In the genomic region with DNA sequence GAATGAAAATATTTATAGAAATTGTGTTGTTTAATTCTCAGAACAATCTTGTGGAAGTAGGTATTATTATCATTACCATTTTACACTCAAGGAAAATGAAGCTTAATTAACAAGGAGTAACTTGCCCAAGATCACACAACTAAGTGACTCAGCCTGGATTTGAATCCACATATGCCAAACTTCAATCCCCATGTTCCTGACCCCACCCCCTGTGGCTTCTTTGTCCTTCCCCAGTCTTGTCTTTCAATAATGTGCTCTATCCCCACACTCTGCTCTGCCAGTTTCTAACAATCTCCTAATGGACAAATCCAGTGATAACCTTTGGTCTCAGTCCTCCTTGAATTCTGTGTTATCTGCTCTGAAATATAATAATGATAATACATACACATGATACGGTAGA, we compare ENCODE assay signal across 30 cellular contexts.
"Had no signal": no experiment of that assay in that cellular context is flagged by ENCODE, and none has a peak within 500 bp of the region (broad histone marks: within the 10 kb centered on the region; RNA-seq: fewer than 3 reads in every experiment).

No MANE protein-coding gene starts in this region.

- H3K36me3 ChIP-seq: left lung, pancreas, prostate gland, stomach, thyroid gland, transverse colon, upper lobe of left lung, vagina had no signal

- ATAC-seq: left colon; left lung; mucosa of descending colon; naive thymus-derived CD4-positive, alpha-beta T cell; natural killer cell treated with Interleukin-12 subunit alpha and Interleukin-12 subunit beta and Interleukin-15 and Interleukin-18, amount 100 ng/mL, for 72 hours; pancreas; right cardiac atrium; sciatic nerve; stimulated activated naive B cell treated with anti-CD40 and anti-IgM and Interleukin-4, amounts not matched to agents 10 μg/mL and 1 μg/mL and 100 μg/mL, for 72 hours; stimulated activated naive CD8-positive, alpha-beta T cell treated with anti-CD3 and anti-CD28 coated beads, Interleukin-15, Interleukin-2, amounts not matched to agents 100 U/mL and 50 U/mL, for 24 hours had no signal

- H3K27ac ChIP-seq: left lung, pancreas, prostate gland, skin epidermis, stomach, testis, thyroid gland, transverse colon, upper lobe of left lung, vagina had no signal

- DNase-seq: immature natural killer cell; kidney; left colon; left lung; midbrain; mucosa of descending colon; naive thymus-derived CD4-positive, alpha-beta T cell; nucleus accumbens; pancreas; posterior cingulate gyrus; retina; right cardiac atrium; stimulated activated CD4-positive, alpha-beta T cell treated with anti-CD3 and anti-CD28 coated beads, Interleukin-12 subunit alpha, Interleukin-12 subunit beta, amount 100 ng/mL, for 4 hours; stimulated activated CD4-positive, alpha-beta T cell treated with anti-CD3 and anti-CD28 coated beads, Interleukin-15, amount 100 ng/mL, for 24 hours; stimulated activated CD4-positive, alpha-beta T cell treated with anti-CD3 and anti-CD28 coated beads, Interleukin-2, amount 100 ng/mL, for 24 hours; stimulated activated CD4-positive, alpha-beta T cell treated with anti-CD3 and anti-CD28 coated beads, Interleukin-4, amount 100 ng/mL, for 1 hour; stimulated activated naive B cell treated with anti-CD40 and anti-IgM and Interleukin-4, amounts not matched to agents 10 μg/mL and 1 μg/mL and 100 μg/mL, for 72 hours; stimulated activated naive CD8-positive, alpha-beta T cell treated with anti-CD3 and anti-CD28 coated beads, Interleukin-15, Interleukin-2, amounts not matched to agents 100 U/mL and 50 U/mL, for 24 hours; stomach; testis; thyroid gland; transverse colon; upper lobe of left lung had no signal

- H3K27me3 ChIP-seq: left lung, pancreas, stomach, testis, thyroid gland, transverse colon, upper lobe of left lung, vagina had no signal

- FAIRE-seq: islet of Langerhans, kidney, pancreas had no signal

- H3K4me3 ChIP-seq: left lung, lung, mucosa of descending colon, pancreas, prostate gland, skin epidermis, stomach, testis, thyroid gland, transverse colon, upper lobe of left lung, vagina had no signal

- H3K4me1 ChIP-seq: left lung, pancreas, prostate gland, stomach, testis, thyroid gland, transverse colon, upper lobe of left lung, vagina had no signal
